8 cellular contexts compared by ENCODE assay signal in the genomic region with DNA sequence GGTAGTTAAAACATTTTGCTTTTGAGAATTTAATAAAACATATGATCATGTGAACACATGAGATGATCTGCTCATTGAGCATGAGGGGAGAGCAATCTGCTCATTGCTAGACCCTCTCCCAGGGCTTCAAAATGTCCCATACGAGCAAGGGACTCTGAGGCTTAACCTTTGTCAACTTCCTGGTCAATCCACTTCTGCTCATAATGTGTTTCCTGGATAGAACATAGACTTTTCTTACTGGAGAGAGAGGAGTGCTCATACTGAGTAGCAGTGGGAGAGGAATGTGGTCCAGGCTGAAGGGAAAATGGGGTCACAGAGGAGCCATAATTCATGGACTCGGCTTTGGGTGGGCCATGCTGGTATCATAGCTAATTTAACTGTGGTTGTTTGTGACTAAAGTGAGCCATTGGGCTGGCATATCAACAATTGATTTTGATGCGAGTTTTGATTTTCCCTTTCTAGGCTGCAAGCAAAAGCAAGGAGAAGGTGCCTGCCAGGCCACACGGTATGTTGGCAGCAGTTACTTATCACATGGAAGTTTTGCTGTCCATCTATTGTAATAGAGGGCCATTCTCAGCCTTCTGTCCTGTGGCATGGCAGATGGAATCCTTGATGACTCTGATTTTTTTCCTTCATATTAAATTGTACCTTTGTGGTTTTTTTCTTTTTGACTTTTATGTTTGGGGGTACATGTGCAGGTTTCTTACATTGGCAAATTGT. TPM values are rescaled to one million over a fixed set of nuclear protein-coding genes. Genes with fewer than 3 reads are reported as not detected.
"Had no signal": no experiment of that assay in that cellular context is flagged by ENCODE, and none has a peak within 500 bp of the region (broad histone marks: within the 10 kb centered on the region; RNA-seq: fewer than 3 reads in every experiment).

No MANE protein-coding gene starts in this region.

- H3K9ac ChIP-seq: GM23248 had no signal

- H3K27ac ChIP-seq: GM23248 had no signal

- DNase-seq: GM23248, GOT3, H7, HCEC 1CT, IMR-90, KG1 had no signal

- H2AFZ ChIP-seq: GM23248 had no signal

- H3K4me3 ChIP-seq: GM23248, K562 had no signal

- ATAC-seq: K562 had no signal

- FAIRE-seq: HTR-8/SVneo, K562 had no signal

RNA-seq across cellular contexts. Expression of gene ADGRF4, which starts 20.8 kb away (rescaled TPM):
- total RNA-seq: K562 had no signal
- polyA plus RNA-seq: GM23248, K562 had no signal
